Comparison of ENCODE assay signal across 18 cellular contexts in genomic region chr12:356276-356988, GRCh38. TPM values are rescaled to one million over a fixed set of nuclear protein-coding genes. Genes with fewer than 3 reads are reported as not detected.
DNase-seq lines count a peak whose midpoint lies in the region; FAIRE-seq and TF ChIP-seq lines count a peak whose summit lies in the region.
"Had no signal": no experiment of that assay in that cellular context is flagged by ENCODE, and none has a peak within 500 bp of the region (broad histone marks: within the 10 kb centered on the region; RNA-seq: fewer than 3 reads in every experiment).

No MANE protein-coding gene starts in this region.

- H3K27ac ChIP-seq in astrocyte (ENCODE audit: low read depth, low read length), result peak overlapping the region; percentile 15
- H3K27ac ChIP-seq: lower lobe of right lung had no signal

- DNase-seq in AG20443 (ENCODE audit: low spot score) (peak; percentile 34), HCEC 1CT (peak; percentile 18), astrocyte (ENCODE audit: low read depth) (peak; percentile 72), iris pigment epithelial cell (ENCODE audit: low read depth) (peak; percentile 73), immature natural killer cell (no peak), SHP77 treated with DMSO at 0.1 percent for 48 hours (lab: John Stamatoyannopoulos, UW) (no peak), COLO829 (ENCODE audit: low spot score) (no peak)
- DNase-seq: activated CD8-positive, alpha-beta memory T cell treated with anti-CD3 and anti-CD28 coated beads, Interleukin-2, amount 50 U/mL, for 48 hours; COR-L47; hypothalamus; lower lobe of right lung; NCI-H187 treated with DMSO at 0.1 percent for 48 hours; NCI-H774; SHP77; small intestine; substantia nigra had no signal

- H3K9ac ChIP-seq in astrocyte (ENCODE audit: low read length), result peak overlapping the region; percentile 14

- no peak for FAIRE-seq in astrocyte (lab: Jason Lieb, UNC)
- FAIRE-seq: small intestine, TTC549 had no signal

- H3K4me1 Mint-ChIP-seq in astrocyte (ENCODE audit: low read depth, unreplicated experiment), result peaks cover 20% of the 10 kb centered on the region
- peaks cover 17 to 39% of the 10 kb centered on the region in 2 donors for H3K4me1 Mint-ChIP-seq in immature natural killer cell
- H3K4me1 Mint-ChIP-seq: brain had no signal

- no peak overlapping the region for H3K4me3 ChIP-seq in astrocyte (ENCODE audit: insufficient read depth, low read depth, low read length)
- H3K4me3 ChIP-seq: lower lobe of right lung had no signal

- no peaks in the 10 kb centered on the region for H3K9me3 Mint-ChIP-seq in astrocyte (ENCODE audit: unreplicated experiment)
- H3K9me3 Mint-ChIP-seq in immature natural killer cell, result no peaks in the 10 kb centered on the region

- H3K79me2 ChIP-seq in astrocyte (ENCODE audit: insufficient read depth, low read length), result peaks cover 14% of the 10 kb centered on the region

- H2AFZ ChIP-seq in astrocyte (ENCODE audit: low read depth, low read length), result no peak overlapping the region

- H4K20me1 ChIP-seq in astrocyte (ENCODE audit: insufficient read depth, low read length), result peaks cover 25% of the 10 kb centered on the region

- H3K36me3 Mint-ChIP-seq in astrocyte (ENCODE audit: low read depth, unreplicated experiment), result peaks cover 37% of the 10 kb centered on the region
- peaks cover 28 to 56% (median 45%) of the 10 kb centered on the region in 3 donors for H3K36me3 Mint-ChIP-seq in immature natural killer cell

- peaks cover 9% of the 10 kb centered on the region for H3K4me1 ChIP-seq in astrocyte (ENCODE audit: insufficient read depth, low read length)
- H3K4me1 ChIP-seq: lower lobe of right lung had no signal

- no peaks in the 10 kb centered on the region for H3K9me3 ChIP-seq in astrocyte (ENCODE audit: insufficient read depth, low read depth, low read length)

- TF ChIP-seq CTCF in astrocyte (IDR thresholded peaks at IDR 0.05; ENCODE audit: insufficient read depth, low read depth, low read length), result no peak

- peak overlapping the region; percentile 0 for H3K4me2 ChIP-seq in astrocyte (ENCODE audit: low read length)

- H3K4me3 Mint-ChIP-seq in astrocyte (ENCODE audit: unreplicated experiment), result no peak overlapping the region
- no peak overlapping the region for H3K4me3 Mint-ChIP-seq in immature natural killer cell
- H3K4me3 Mint-ChIP-seq: brain had no signal

- peaks cover 31% of the 10 kb centered on the region for H3K36me3 ChIP-seq in astrocyte (ENCODE audit: insufficient read depth, low read length)

- H3K27ac Mint-ChIP-seq in astrocyte (ENCODE audit: unreplicated experiment), result peak overlapping the region; percentile 47
- H3K27ac Mint-ChIP-seq in immature natural killer cell, result peak overlapping the region in 1 of 6 donors; percentile 39
- H3K27ac Mint-ChIP-seq: brain had no signal

- H3K27me3 Mint-ChIP-seq in astrocyte (ENCODE audit: low read depth, unreplicated experiment) (no peaks in the 10 kb centered on the region), immature natural killer cell (ENCODE audit: low read depth in 3 of 3) (peaks cover 0 to 2% (median 0%) of the 10 kb centered on the region in 3 donors)
- H3K27me3 Mint-ChIP-seq: brain had no signal

- no peaks in the 10 kb centered on the region for H3K27me3 ChIP-seq in astrocyte (ENCODE audit: insufficient read depth, low read length)

RNA-seq across cellular contexts. Expression of gene KDM5A, which starts 32.7 kb away (rescaled TPM):
- total RNA-seq in astrocyte, result 79.8 and 80.8 TPM in 2 replicates
- 10 to 100 TPM; 42.4 to 89.5 (median 59.6) TPM for polyA plus RNA-seq in immature natural killer cell

RNA-seq across cellular contexts. Expression of gene CCDC77, which starts 45.0 kb away (rescaled TPM):
- 5.2 and 9.3 TPM in 2 replicates for total RNA-seq in astrocyte
- 1 to 10 TPM; 3.2 to 8.1 (median 3.5) TPM for polyA plus RNA-seq in immature natural killer cell

Comparison
In these comparisons a context has a peak if more than half of its experiments do, and no peak if none do; other contexts are left out.
1. DNase-seq: peak in AG20443 (single experiment), HCEC 1CT (single experiment), astrocyte (single experiment) and iris pigment epithelial cell (single experiment); none in immature natural killer cell (0 of 3), SHP77 treated with DMSO at 0.1 percent for 48 hours (single experiment) and COLO829 (single experiment).